In the genomic region with DNA sequence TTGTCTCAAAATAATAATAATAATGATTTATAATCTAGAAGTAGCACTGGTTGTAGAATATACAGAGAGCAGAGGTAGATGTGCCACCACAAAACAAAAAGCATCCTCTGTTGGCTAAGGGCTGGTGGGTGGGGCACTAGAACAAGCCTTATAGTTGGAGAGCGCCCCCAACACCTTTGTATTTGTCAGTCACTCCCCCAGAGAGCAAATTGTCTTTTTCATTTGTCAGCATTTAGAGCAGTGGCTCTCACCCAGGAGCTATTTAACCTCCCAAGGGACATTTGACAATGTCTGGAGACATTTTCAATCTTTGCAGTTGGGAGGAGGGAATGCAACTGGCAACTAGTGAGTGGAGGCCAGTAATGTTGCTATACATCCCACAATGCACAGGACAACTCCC, we compare ENCODE assay signal across 24 cellular contexts. TPM values are rescaled to one million over a fixed set of nuclear protein-coding genes. Genes with fewer than 3 reads are reported as not detected.
"Had no signal": no experiment of that assay in that cellular context is flagged by ENCODE, and none has a peak within 500 bp of the region (broad histone marks: within the 10 kb centered on the region; RNA-seq: fewer than 3 reads in every experiment).

No MANE protein-coding gene starts in this region.

- H3K36me3 Mint-ChIP-seq: activated naive CD8-positive, alpha-beta T cell treated with anti-CD3 and anti-CD28 coated beads for 36 hours; brain had no signal

- DNase-seq: activated CD4-positive, alpha-beta memory T cell treated with anti-CD3 and anti-CD28 coated beads, Interleukin-2, amount 10 ng/mL, durations not matched to agents 7 days and 5 days; activated CD4-positive, alpha-beta T cell treated with anti-CD3 and anti-CD28 coated beads for 1 hour; activated gamma-delta T cell; activated naive CD8-positive, alpha-beta T cell treated with anti-CD3 and anti-CD28 coated beads for 36 hours; activated T-cell treated with anti-CD3 and anti-CD28 coated beads, Interleukin-2, amount 50 U/mL, for 4 hours; central memory CD4-positive, alpha-beta T cell; effector CD4-positive, alpha-beta T cell; foreskin keratinocyte; glutamatergic neuron; hypothalamus; left ventricle myocardium inferior; mucosa of descending colon; naive thymus-derived CD4-positive, alpha-beta T cell; nucleus accumbens; stimulated activated CD4-positive, alpha-beta T cell treated with anti-CD3 and anti-CD28 coated beads, Interleukin-15, amount 100 ng/mL, for 24 hours; stimulated activated CD4-positive, alpha-beta T cell treated with anti-CD3 and anti-CD28 coated beads, Interleukin-4, amount 100 ng/mL, for 1 hour; stimulated activated naive CD4-positive, alpha-beta T cell treated with Interleukin-2 at 50 U/mL for 16 hours; T-helper 9 cell; trophoblast cell had no signal

- H3K27ac ChIP-seq: coronary artery, foreskin keratinocyte, left ventricle myocardium inferior had no signal

- H3K36me3 ChIP-seq: left ventricle myocardium inferior had no signal

- H3K9me3 ChIP-seq: left ventricle myocardium inferior, mucosa of descending colon had no signal

- H3K27me3 ChIP-seq: foreskin keratinocyte had no signal

- H3K9me3 Mint-ChIP-seq: activated CD4-positive, alpha-beta memory T cell treated with anti-CD3 and anti-CD28 coated beads, Interleukin-2, amount 10 ng/mL, durations not matched to agents 7 days and 5 days; activated naive CD8-positive, alpha-beta T cell treated with anti-CD3 and anti-CD28 coated beads for 36 hours; activated T-cell treated with anti-CD3 and anti-CD28 coated beads, Interleukin-2, amount 50 U/mL, for 4 hours; brain; naive thymus-derived CD4-positive, alpha-beta T cell had no signal

- H3K27ac Mint-ChIP-seq: activated naive CD8-positive, alpha-beta T cell treated with anti-CD3 and anti-CD28 coated beads for 36 hours had no signal

- H3K4me3 Mint-ChIP-seq: activated CD4-positive, alpha-beta memory T cell treated with anti-CD3 and anti-CD28 coated beads, Interleukin-2, amount 10 ng/mL, durations not matched to agents 7 days and 5 days; activated naive CD8-positive, alpha-beta T cell treated with anti-CD3 and anti-CD28 coated beads for 36 hours; activated T-cell treated with anti-CD3 and anti-CD28 coated beads, Interleukin-2, amount 50 U/mL, for 4 hours had no signal

- ATAC-seq: activated T-cell treated with anti-CD3 and anti-CD28 coated beads, Interleukin-2, amount 50 U/mL, for 4 hours; naive thymus-derived CD4-positive, alpha-beta T cell had no signal

- H3K4me3 ChIP-seq: coronary artery, left ventricle myocardium inferior, mucosa of descending colon, skin epidermis had no signal

- H3K27me3 Mint-ChIP-seq: activated CD4-positive, alpha-beta memory T cell treated with anti-CD3 and anti-CD28 coated beads, Interleukin-2, amount 10 ng/mL, durations not matched to agents 7 days and 5 days; activated naive CD8-positive, alpha-beta T cell treated with anti-CD3 and anti-CD28 coated beads for 36 hours; brain; naive thymus-derived CD4-positive, alpha-beta T cell had no signal

RNA-seq across cellular contexts. Expression of gene PP2D1, which starts 34.5 kb away (rescaled TPM):
- total RNA-seq: activated CD4-positive, alpha-beta memory T cell treated with anti-CD3 and anti-CD28 coated beads, Interleukin-2, amount 10 ng/mL, durations not matched to agents 7 days and 5 days; activated naive CD8-positive, alpha-beta T cell treated with anti-CD3 and anti-CD28 coated beads for 36 hours; activated T-cell treated with anti-CD3 and anti-CD28 coated beads, Interleukin-2, amount 50 U/mL, for 4 hours; foreskin keratinocyte; kidney epithelial cell; left ventricle myocardium inferior; mucosa of descending colon; naive thymus-derived CD4-positive, alpha-beta T cell; posterior vena cava had no signal
- polyA plus RNA-seq: foreskin keratinocyte had no signal
